In the genomic region with DNA sequence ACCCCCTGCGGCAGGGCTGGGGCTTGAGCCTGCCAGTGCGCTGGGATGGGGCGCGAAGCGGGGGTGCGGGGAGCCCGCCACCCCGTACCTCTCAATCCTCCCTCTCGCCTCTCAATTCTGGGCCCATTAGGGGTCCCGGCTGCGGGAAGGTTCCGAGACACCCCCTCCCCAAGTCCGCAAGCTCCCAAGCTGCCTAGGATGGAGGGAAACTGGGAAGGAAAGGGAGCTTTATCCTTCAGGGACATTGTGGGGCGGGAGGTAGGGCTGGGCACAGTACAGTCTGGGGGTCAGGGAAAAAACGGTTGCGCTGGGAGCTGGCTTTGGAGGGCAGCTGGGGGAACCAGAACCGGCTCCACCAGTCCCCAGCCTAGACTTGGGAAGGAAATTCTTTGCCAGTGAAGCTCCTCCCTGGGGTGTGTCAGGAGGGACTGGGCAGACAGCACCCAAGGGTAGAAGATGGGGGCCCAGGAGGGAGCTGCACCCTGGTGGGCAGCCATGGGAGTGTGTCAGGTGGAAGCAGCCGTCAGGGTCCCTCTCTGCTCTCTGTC, we compare ENCODE assay signal across 11 cellular contexts. TPM values are rescaled to one million over a fixed set of nuclear protein-coding genes. Genes with fewer than 3 reads are reported as not detected.
DNase-seq lines count a peak whose midpoint lies in the region; ATAC-seq and TF ChIP-seq lines count a peak whose summit lies in the region.
"Had no signal": no experiment of that assay in that cellular context is flagged by ENCODE, and none has a peak within 500 bp of the region (broad histone marks: within the 10 kb centered on the region; RNA-seq: fewer than 3 reads in every experiment).

No MANE protein-coding gene starts in this region.

- TF ChIP-seq POLR2A in heart left ventricle (IDR thresholded peaks at IDR 0.05), result no peak
- peak in 1 of 2 donors; percentile 35 for TF ChIP-seq POLR2A in vagina (IDR thresholded peaks at IDR 0.05)

- no peak overlapping the region for H3K27ac ChIP-seq in heart left ventricle
- H3K27ac ChIP-seq in vagina, result peak overlapping the region; percentile 83

- DNase-seq in cardiac septum (ENCODE audit: low spot score) (peak; percentile 41), heart left ventricle (no peak), epithelial cell of esophagus (ENCODE audit: low read depth) (peak; percentile 87), mucosa of descending colon (peak; percentile 73 to 76 (median 74)), vagina (ENCODE audit: extremely low spot score in 2 of 2) (no peak), activated T-cell treated with anti-CD3 and anti-CD28 coated beads for 4 hours (no peak), SIG-M5 treated with dmso at 0.1 percent for 504 hours (lab: John Stamatoyannopoulos, UW; ENCODE audit: unreplicated experiment) (no peak)
- DNase-seq: activated CD4-positive, alpha-beta T cell treated with anti-CD3 and anti-CD28 coated beads, Interleukin-2, amount 10 ng/mL, durations not matched to agents 7 days and 5 days; NCI-H1436; SHP77 had no signal

- ATAC-seq in heart left ventricle, result no peak
- peak; percentile 56 for ATAC-seq in mucosa of descending colon
- ATAC-seq in GM18868 (IDR thresholded peaks at IDR 0.05; ENCODE audit: unreplicated experiment), result no peak

- H3K36me3 ChIP-seq in heart left ventricle, result no peaks in the 10 kb centered on the region
- H3K36me3 ChIP-seq in mucosa of descending colon (ENCODE audit: low read depth), result no peaks in the 10 kb centered on the region
- peaks cover 0 to 9% of the 10 kb centered on the region in 2 donors for H3K36me3 ChIP-seq in vagina

- H3K4me3 ChIP-seq in heart left ventricle (peak overlapping the region in 5 of 12 donors; percentile 16 to 38 (median 24)), epithelial cell of esophagus (ENCODE audit: low read length) (peak overlapping the region; percentile 81), mucosa of descending colon (peak overlapping the region; percentile 14), vagina (peak overlapping the region; percentile 43 to 46)

- 2 to 10% (median 7%) methylated on average over 6 to 18 of the region's 18 CpGs for WGBS in heart left ventricle, 4 donors

- TF ChIP-seq CTCF in heart left ventricle (IDR thresholded peaks at IDR 0.05), result no peak
- no peak for TF ChIP-seq CTCF in epithelial cell of esophagus (IDR thresholded peaks at IDR 0.05; ENCODE audit: insufficient read depth, low read depth, low read length, missing control alignments)
- TF ChIP-seq CTCF in mucosa of descending colon (IDR thresholded peaks at IDR 0.05), result no peak
- no peak for TF ChIP-seq CTCF in vagina (IDR thresholded peaks at IDR 0.05)

- H3K27me3 ChIP-seq in heart left ventricle, result peaks cover 16 to 60% (median 34%) of the 10 kb centered on the region in 9 donors
- no peaks in the 10 kb centered on the region for H3K27me3 ChIP-seq in vagina

- H3K9me3 ChIP-seq in heart left ventricle (no peaks in the 10 kb centered on the region), mucosa of descending colon (no peaks in the 10 kb centered on the region), vagina (no peaks in the 10 kb centered on the region)

- intact Hi-C loops in cardiac septum (cut with DNase I) (no loop called here), heart left ventricle (cut with DNase I) (no loop called here), mucosa of descending colon (cut with DNase I, micrococcal nuclease) (no loop called here), vagina (cut with DNase I) (no loop called here)

- peaks cover 0 to 17% (median 11%) of the 10 kb centered on the region in 12 donors for H3K4me1 ChIP-seq in heart left ventricle
- peaks cover 23% of the 10 kb centered on the region for H3K4me1 ChIP-seq in mucosa of descending colon (ENCODE audit: low read depth)
- H3K4me1 ChIP-seq in vagina, result peaks cover 20% of the 10 kb centered on the region

RNA-seq across cellular contexts. Expression of a gene that starts 0.9 kb away (rescaled TPM):
- total RNA-seq in cardiac septum (not detected), heart left ventricle (not detected), mucosa of descending colon (1 to 10 TPM; 2.7 to 6.1 (median 4.5) TPM), vagina (24.6 TPM)
- not detected for polyA plus RNA-seq in heart left ventricle
- total RNA-seq: activated CD4-positive, alpha-beta T cell treated with anti-CD3 and anti-CD28 coated beads, Interleukin-2, amount 10 ng/mL, durations not matched to agents 7 days and 5 days had no signal

RNA-seq across cellular contexts. Expression of a gene that starts 10.9 kb away (rescaled TPM):
- total RNA-seq in cardiac septum (34.7 TPM), heart left ventricle (10 to 100 TPM; 14.2 to 78.0 (median 22.6) TPM), mucosa of descending colon (1 to 10 TPM in 2 of 3 donors, under 1 TPM in 1; 0.84 to 4.1 (median 2.7) TPM), vagina (28.5 TPM)
- 10 to 100 TPM; 23.0 to 36.9 TPM for polyA plus RNA-seq in heart left ventricle
- total RNA-seq: activated CD4-positive, alpha-beta T cell treated with anti-CD3 and anti-CD28 coated beads, Interleukin-2, amount 10 ng/mL, durations not matched to agents 7 days and 5 days had no signal

RNA-seq across cellular contexts. Expression of a gene that starts 22.4 kb away (rescaled TPM):
- total RNA-seq in cardiac septum, result not detected
- total RNA-seq in heart left ventricle, result not detected
- polyA plus RNA-seq in heart left ventricle, result not detected
- not detected for total RNA-seq in mucosa of descending colon
- 2.0 TPM for total RNA-seq in vagina
- total RNA-seq: activated CD4-positive, alpha-beta T cell treated with anti-CD3 and anti-CD28 coated beads, Interleukin-2, amount 10 ng/mL, durations not matched to agents 7 days and 5 days had no signal

RNA-seq across cellular contexts. Expression of a gene that starts 27.1 kb away (rescaled TPM):
- not detected for total RNA-seq in cardiac septum
- not detected for total RNA-seq in heart left ventricle
- not detected for polyA plus RNA-seq in heart left ventricle
- not detected for total RNA-seq in mucosa of descending colon
- total RNA-seq in vagina, result 23.6 TPM
- total RNA-seq: activated CD4-positive, alpha-beta T cell treated with anti-CD3 and anti-CD28 coated beads, Interleukin-2, amount 10 ng/mL, durations not matched to agents 7 days and 5 days had no signal

Comparison
In these comparisons a context has a peak if more than half of its experiments do, and no peak if none do; other contexts are left out.
1. DNase-seq: peak in cardiac septum (single experiment), epithelial cell of esophagus (single experiment) and mucosa of descending colon (3 of 3); none in heart left ventricle (0 of 5), vagina (0 of 2), activated T-cell treated with anti-CD3 and anti-CD28 coated beads for 4 hours (single experiment) and SIG-M5 treated with dmso at 0.1 percent for 504 hours (single experiment).